In genomic region chr5:74586831-74587230, GRCh38 we compare ENCODE assay signal across 2 cellular contexts.
TF ChIP-seq lines count a peak whose summit lies in the region.

No MANE protein-coding gene starts in this region.

TF ChIP-seq in GM23338, 12 proteins besides CTCF, POLR2A, EP300 and RAD21:
- TF ChIP-seq STAT1 (IDR thresholded peaks at IDR 0.05; ENCODE audit: unreplicated experiment) (no peak), POLR2AphosphoS5 (IDR thresholded peaks at IDR 0.05; ENCODE audit: low read depth) (no peak), ZNF331 (CRISPR knock-in tag; IDR thresholded peaks at IDR 0.05; ENCODE audit: low read depth) (no peak), CREB1 (CRISPR knock-in tag; IDR thresholded peaks at IDR 0.05; ENCODE audit: low read depth) (no peak), JUNB (IDR thresholded peaks at IDR 0.05; ENCODE audit: unreplicated experiment) (no peak), EZH2 (IDR thresholded peaks at IDR 0.05; ENCODE audit: low read depth, unreplicated experiment) (no peak), ZNF462 (CRISPR knock-in tag; IDR thresholded peaks at IDR 0.05) (no peak), EZH2phosphoT487 (IDR thresholded peaks at IDR 0.05; ENCODE audit: unreplicated experiment) (no peak), REST (IDR thresholded peaks at IDR 0.05; ENCODE audit: unreplicated experiment) (no peak), NANOG (IDR thresholded peaks at IDR 0.05; ENCODE audit: borderline replicate concordance) (no peak), ZNF114 (CRISPR knock-in tag; IDR thresholded peaks at IDR 0.05) (no peak), ETS1 (IDR thresholded peaks at IDR 0.05) (no peak)
TF ChIP-seq in GM23338: peak in this region for 0.

TF ChIP-seq in endothelial cell of umbilical vein, 7 proteins besides CTCF, POLR2A, EP300 and RAD21 (continued from another document):
- no peak for TF ChIP-seq POLR2AphosphoS5 (IDR thresholded peaks at IDR 0.05; ENCODE audit: insufficient read depth, low read depth, low read length)
- no peak for TF ChIP-seq FOS (IDR thresholded peaks at IDR 0.05; ENCODE audit: borderline replicate concordance, insufficient read depth, low read length)
- peak; percentile 11 for TF ChIP-seq JUN (IDR thresholded peaks at IDR 0.05; ENCODE audit: borderline replicate concordance, insufficient read depth, insufficient read length, low read depth)
- no peak for TF ChIP-seq GATA2 (IDR thresholded peaks at IDR 0.05; ENCODE audit: insufficient read depth, insufficient read length, low read depth, low read length)
- TF ChIP-seq EZH2 (IDR thresholded peaks at IDR 0.05; ENCODE audit: borderline replicate concordance, low read depth, low read length, severe bottlenecking): no peak
